9 cellular contexts compared by ENCODE assay signal in genomic region chr20:2693996-2694471, GRCh38. TPM values are rescaled to one million over a fixed set of nuclear protein-coding genes. Genes with fewer than 3 reads are reported as not detected.
DNase-seq lines count a peak whose midpoint lies in the region; ATAC-seq and TF ChIP-seq lines count a peak whose summit lies in the region.
"Had no signal": no experiment of that assay in that cellular context is flagged by ENCODE, and none has a peak within 500 bp of the region (broad histone marks: within the 10 kb centered on the region; RNA-seq: fewer than 3 reads in every experiment).

No MANE protein-coding gene starts in this region.

- no TSS peak for BruUV-seq in IMR-90 (replicated peaks; lab: Mats Ljungman, UMichigan)

- no peak overlapping the region for H3K9ac ChIP-seq in IMR-90 (ENCODE audit: low read depth, low read length)

- H2BK20ac ChIP-seq in IMR-90 (ENCODE audit: low read depth, low read length): no peak overlapping the region

- POLR2A ChIA-PET in CD4-positive, alpha-beta T cell (lab: Charles Lee): interaction anchor here (0.5 to 3.6 kb wide), 6 partner anchors 30 to 179 kb away, joined by 3 to 29 read pairs (median 6); partner anchors contain the start of gene IDH3B
- POLR2A ChIA-PET in IMR-90 (lab: Charles Lee; ENCODE audit: unreplicated experiment): no interaction called here

- no peak overlapping the region for H4K91ac ChIP-seq in IMR-90 (ENCODE audit: insufficient read depth, low read depth, low read length)

- no peak overlapping the region for H2BK15ac ChIP-seq in IMR-90 (ENCODE audit: low read depth, low read length)

- no peak overlapping the region for H3K23ac ChIP-seq in IMR-90 (ENCODE audit: low read depth, low read length)

- H3K27ac ChIP-seq in CD4-positive, alpha-beta T cell (ENCODE audit: low read depth, low read length): no peak overlapping the region
- no peak overlapping the region for H3K27ac ChIP-seq in IMR-90 (ENCODE audit: insufficient read depth, low read length)
- no peak overlapping the region for H3K27ac ChIP-seq in esophagus squamous epithelium
- H3K27ac ChIP-seq in ovary: no peak overlapping the region

- no peaks in the 10 kb centered on the region; the same call in 1 of the 2 replicates for H3K9me1 ChIP-seq in IMR-90 (ENCODE audit: insufficient read depth, low read length)

- no peaks in the 10 kb centered on the region for H3K9me3 ChIP-seq in CD4-positive, alpha-beta T cell (ENCODE audit: control insufficient read depth, low read length)
- H3K9me3 ChIP-seq in IMR-90 (ENCODE audit: control insufficient read depth, insufficient read depth, low read length): no peaks in the 10 kb centered on the region
- no peaks in the 10 kb centered on the region for H3K9me3 ChIP-seq in esophagus squamous epithelium
- H3K9me3 ChIP-seq in ovary: no peaks in the 10 kb centered on the region
- no peaks in the 10 kb centered on the region for H3K9me3 ChIP-seq in BE2C

- H3K4me3 ChIP-seq in IMR-90 (ENCODE audit: insufficient read depth, low read depth, low read length) (no peak overlapping the region), esophagus squamous epithelium (peak overlapping the region in 3 of 4 donors; percentile 33 to 71 (median 61)), ovary (peak overlapping the region; percentile 64), BE2C (ENCODE audit: low read depth, low read length) (no peak overlapping the region)
- H3K4me3 ChIP-seq: GM12878 had no signal

- no peaks in the 10 kb centered on the region; the same call in 1 of the 2 replicates for H4K20me1 ChIP-seq in IMR-90 (ENCODE audit: insufficient read depth, low read length)

- H3K27me3 Mint-ChIP-seq in CD4-positive, alpha-beta T cell: peaks cover 61% of the 10 kb centered on the region

- no peak overlapping the region for H3K18ac ChIP-seq in IMR-90 (ENCODE audit: low read depth, low read length)

- ATAC-seq in CD4-positive, alpha-beta T cell (ENCODE audit: poor library complexity): no peak
- ATAC-seq in IMR-90 (ENCODE audit: low read depth) (no peak), GM18517 (IDR thresholded peaks at IDR 0.05; ENCODE audit: unreplicated experiment) (no peak), GM21786 (IDR thresholded peaks at IDR 0.05; ENCODE audit: unreplicated experiment) (no peak)

- TF ChIP-seq RAD21 in IMR-90 (IDR thresholded peaks at IDR 0.05; ENCODE audit: low read length): no peak

- no peak overlapping the region for H2AK9ac ChIP-seq in IMR-90 (replicated peaks; ENCODE audit: low read depth, low read length, poor library complexity)

- DNase-seq in CD4-positive, alpha-beta T cell: no peak
- DNase-seq in IMR-90: no peak
- DNase-seq in esophagus squamous epithelium (lab: John Stamatoyannopoulos, UW): no peak
- DNase-seq in ovary: peak in 3 of 5 donors; percentile 38 to 50 (median 38)
- no peak for DNase-seq in AML-193 (lab: John Stamatoyannopoulos, UW)
- no peak for DNase-seq in BE2C

- no peak for TF ChIP-seq CTCF in CD4-positive, alpha-beta T cell (IDR thresholded peaks at IDR 0.05)
- no peak for TF ChIP-seq CTCF in IMR-90 (conservative IDR thresholded peaks at IDR 0.05; ENCODE audit: low read depth, low read length)
- no peak for TF ChIP-seq CTCF in esophagus squamous epithelium (IDR thresholded peaks at IDR 0.05)
- TF ChIP-seq CTCF in ovary (IDR thresholded peaks at IDR 0.05): no peak
- no peak for TF ChIP-seq CTCF in BE2C (IDR thresholded peaks at IDR 0.05; ENCODE audit: low read depth, low read length)

- no peak for TF ChIP-seq EP300 in ovary (IDR thresholded peaks at IDR 0.05)

- H3K4me1 ChIP-seq in IMR-90 (ENCODE audit: control insufficient read depth, insufficient read depth, low read length) (no peaks in the 10 kb centered on the region), esophagus squamous epithelium (peaks cover 6 to 27% (median 14%) of the 10 kb centered on the region in 3 donors), ovary (ENCODE audit: insufficient read depth) (no peaks in the 10 kb centered on the region), BE2C (no peaks in the 10 kb centered on the region)

- H3K27me3 ChIP-seq in CD4-positive, alpha-beta T cell (ENCODE audit: control insufficient read depth, insufficient read depth, low read length): peaks cover 26% of the 10 kb centered on the region
- H3K27me3 ChIP-seq in IMR-90 (ENCODE audit: control insufficient read depth, insufficient read depth, low read length) (peaks cover 61% of the 10 kb centered on the region), esophagus squamous epithelium (peaks cover 0 to 67% (median 6%) of the 10 kb centered on the region in 4 donors), ovary (no peaks in the 10 kb centered on the region), BE2C (peaks cover 19% of the 10 kb centered on the region)

- no peak overlapping the region for H3K4me2 ChIP-seq in IMR-90 (ENCODE audit: low read depth, low read length)

- H3K14ac ChIP-seq in IMR-90 (replicated peaks; ENCODE audit: low read depth, low read length): no peak overlapping the region

- WGBS in IMR-90 (ENCODE audit: extremely low coverage in 2 of 2, insufficient read length in 1 of 2), 2 experiments: 7% methylated on average over 6 of the region's 24 CpGs; no CpG with 5 or more reads in 1 of the 2 experiments
- 42% methylated on average over 10 of the region's 24 CpGs; no CpG with 5 or more reads in 1 of the 2 donors for WGBS in esophagus squamous epithelium, 2 donors
- WGBS in ovary, 3 donors: 35 to 39% (median 39%) methylated on average over 24 of the region's 24 CpGs

- no peak overlapping the region for H2BK5ac ChIP-seq in IMR-90 (ENCODE audit: low read depth, low read length, poor library complexity, severe bottlenecking)

- H3K36me3 ChIP-seq in IMR-90 (ENCODE audit: control insufficient read depth, insufficient read depth, low read length) (no peaks in the 10 kb centered on the region), esophagus squamous epithelium (no peaks in the 10 kb centered on the region), ovary (no peaks in the 10 kb centered on the region), BE2C (no peaks in the 10 kb centered on the region)

- no peak overlapping the region for H3K56ac ChIP-seq in IMR-90 (ENCODE audit: extremely low read depth, insufficient read depth, low read length)

- no peak overlapping the region for H3K4ac ChIP-seq in IMR-90 (ENCODE audit: low read depth, low read length)

- no peak overlapping the region for H2BK120ac ChIP-seq in IMR-90 (ENCODE audit: low read depth, low read length)

- peak overlapping the region; percentile 45 for H2AFZ ChIP-seq in IMR-90 (replicated peaks; ENCODE audit: low read length, poor library complexity)

- intact Hi-C loops in CD4-positive, alpha-beta T cell (cut with DNase I, micrococcal nuclease): no loop called here
- intact Hi-C loops in IMR-90 (cut with micrococcal nuclease) (loop anchor here (2.0 kb wide), 1 partner anchor 47 kb away; no protein-coding TSS in a partner anchor), esophagus squamous epithelium (cut with DNase I) (no loop called here), ovary (cut with DNase I) (loop anchor here in 2 of 4 donors (5.0 to 10.0 kb wide), 4 partner anchors 42 to 161 kb away; partner anchors contain the start of genes NOP56 (in 1 of the 2), PCED1A (in 1 of the 2) and VPS16 (in 1 of the 2))

- no peak for TF ChIP-seq POLR2A in IMR-90 (IDR thresholded peaks at IDR 0.05; ENCODE audit: low read depth, low read length)
- TF ChIP-seq POLR2A in esophagus squamous epithelium (IDR thresholded peaks at IDR 0.05): no peak
- no peak for TF ChIP-seq POLR2A in ovary (IDR thresholded peaks at IDR 0.05)

- peak overlapping the region; percentile 42 for H3K4me3 Mint-ChIP-seq in CD4-positive, alpha-beta T cell

- in situ Hi-C loops in IMR-90 (cut with MboI; ENCODE audit: low sequenced_read_pairs): no loop called here

- H3K27ac Mint-ChIP-seq in CD4-positive, alpha-beta T cell: no peak overlapping the region

- peaks cover 4% of the 10 kb centered on the region for H3K36me3 Mint-ChIP-seq in CD4-positive, alpha-beta T cell (ENCODE audit: low read depth)

- H3K9me3 Mint-ChIP-seq in CD4-positive, alpha-beta T cell: no peaks in the 10 kb centered on the region

- CTCF ChIA-PET in CD4-positive, alpha-beta T cell (lab: Charles Lee): interaction anchor here (1.8 to 2.1 kb wide), 2 partner anchors 36 to 59 kb away, joined by 6 read pairs; no protein-coding TSS in a partner anchor
- CTCF ChIA-PET in IMR-90 (lab: Yijun Ruan, JAX): no interaction called here

- peaks cover 19% of the 10 kb centered on the region for H3K4me1 Mint-ChIP-seq in CD4-positive, alpha-beta T cell (ENCODE audit: low read depth)

- H2AK5ac ChIP-seq in IMR-90 (ENCODE audit: low read depth, low read length): no peak overlapping the region

- no peak overlapping the region for H4K5ac ChIP-seq in IMR-90 (ENCODE audit: low read depth, low read length)

- H4K8ac ChIP-seq in IMR-90 (ENCODE audit: low read depth in 2 of 2, low read length in 2 of 2): no peak overlapping the region

- H3K79me1 ChIP-seq in IMR-90 (ENCODE audit: low read depth in 1 of 2, low read length in 2 of 2): no peaks in the 10 kb centered on the region

- dilution Hi-C loops in IMR-90 (cut with HindIII; ENCODE audit: low sequenced_read_pairs, unreplicated experiment): no loop called here

RNA-seq across cellular contexts. Expression of gene EBF4, which starts 1.5 kb away (rescaled TPM):
- total RNA-seq in CD4-positive, alpha-beta T cell: 1 to 10 TPM; 4.2 to 5.1 TPM
- under 0.01 and 0.18 TPM in 2 replicates for total RNA-seq in IMR-90 (2012; rRNA removed)
- polyA plus RNA-seq in IMR-90 (2012; rRNA removed): 1.0 and 1.1 TPM in 2 replicates
- polyA plus RNA-seq in IMR-90 (2012; cell fraction: cytosol; rRNA removed): 0.50 and 1.1 TPM in 2 replicates
- 5.7 and 8.7 TPM in 2 replicates for polyA plus RNA-seq in IMR-90 (2012; cell fraction: nucleus; rRNA removed; ENCODE audit: low replicate concordance)
- total RNA-seq in esophagus squamous epithelium: 10 to 100 TPM in 1 of 4 donors, 1 to 10 TPM in 3; 3.2 to 10.4 (median 7.2) TPM
- total RNA-seq in ovary: 10 to 100 TPM; 17.6 to 67.7 (median 55.5) TPM
- polyA plus RNA-seq in ovary: 10 to 100 TPM in 1 of 2 donors, 1 to 10 TPM in 1; 9.4 to 22.3 TPM
- polyA plus RNA-seq in BE2C (2012; ENCODE audit: insufficient read depth, insufficient read length, low read depth): 1.7 TPM
- polyA plus RNA-seq: GM12878 had no signal

RNA-seq across cellular contexts. Expression of gene IDH3B, which starts 30.0 kb away (rescaled TPM):
- 100 to 1,000 TPM; 171 to 181 TPM for total RNA-seq in CD4-positive, alpha-beta T cell
- 160 and 165 TPM in 2 replicates for total RNA-seq in IMR-90 (2012; rRNA removed)
- polyA plus RNA-seq in IMR-90 (2012; rRNA removed): 146 and 151 TPM in 2 replicates
- 97.1 and 105 TPM in 2 replicates for polyA plus RNA-seq in IMR-90 (2012; cell fraction: cytosol; rRNA removed)
- 365 and 494 TPM in 2 replicates for polyA plus RNA-seq in IMR-90 (2012; cell fraction: nucleus; rRNA removed; ENCODE audit: low replicate concordance)
- 100 to 1,000 TPM in 3 of 4 donors, 10 to 100 TPM in 1; 77.4 to 136 (median 123) TPM for total RNA-seq in esophagus squamous epithelium
- total RNA-seq in ovary: 10 to 100 TPM; 68.1 to 92.9 (median 85.9) TPM
- 100 to 1,000 TPM in 1 of 2 donors, 10 to 100 TPM in 1; 85.6 to 105 TPM for polyA plus RNA-seq in ovary
- 151 TPM for polyA plus RNA-seq in BE2C (2012; ENCODE audit: insufficient read depth, insufficient read length, low read depth)

RNA-seq across cellular contexts. Expression of gene NOP56, which starts 41.6 kb away (rescaled TPM):
- 100 to 1,000 TPM; 261 to 262 TPM for total RNA-seq in CD4-positive, alpha-beta T cell
- 170 and 231 TPM in 2 replicates for total RNA-seq in IMR-90 (2012; rRNA removed)
- 164 and 189 TPM in 2 replicates for polyA plus RNA-seq in IMR-90 (2012; rRNA removed)
- polyA plus RNA-seq in IMR-90 (2012; cell fraction: cytosol; rRNA removed): 49.1 and 88.8 TPM in 2 replicates
- polyA plus RNA-seq in IMR-90 (2012; cell fraction: nucleus; rRNA removed; ENCODE audit: low replicate concordance): 348 and 483 TPM in 2 replicates
- 100 to 1,000 TPM in 3 of 4 donors, 10 to 100 TPM in 1; 73.0 to 174 (median 137) TPM for total RNA-seq in esophagus squamous epithelium
- 100 to 1,000 TPM in 5 of 7 donors, 10 to 100 TPM in 2; 62.0 to 181 (median 134) TPM for total RNA-seq in ovary
- 100 to 1,000 TPM in 1 of 2 donors, 10 to 100 TPM in 1; 76.2 to 207 TPM for polyA plus RNA-seq in ovary
- polyA plus RNA-seq in BE2C (2012; ENCODE audit: insufficient read depth, insufficient read length, low read depth): 325 TPM

Comparison
In these comparisons a context has a peak if more than half of its experiments do, and no peak if none do; other contexts are left out.
1. DNase-seq: peak in ovary (3 of 5); none in CD4-positive, alpha-beta T cell (0 of 10), IMR-90 (single experiment), esophagus squamous epithelium (single experiment), AML-193 (0 of 2) and BE2C (single experiment).
2. H3K4me3 ChIP-seq: peak in esophagus squamous epithelium (3 of 4) and ovary (single experiment); none in IMR-90 (single experiment) and BE2C (single experiment).